1 cellular context compared by ENCODE assay signal in the genomic region with DNA sequence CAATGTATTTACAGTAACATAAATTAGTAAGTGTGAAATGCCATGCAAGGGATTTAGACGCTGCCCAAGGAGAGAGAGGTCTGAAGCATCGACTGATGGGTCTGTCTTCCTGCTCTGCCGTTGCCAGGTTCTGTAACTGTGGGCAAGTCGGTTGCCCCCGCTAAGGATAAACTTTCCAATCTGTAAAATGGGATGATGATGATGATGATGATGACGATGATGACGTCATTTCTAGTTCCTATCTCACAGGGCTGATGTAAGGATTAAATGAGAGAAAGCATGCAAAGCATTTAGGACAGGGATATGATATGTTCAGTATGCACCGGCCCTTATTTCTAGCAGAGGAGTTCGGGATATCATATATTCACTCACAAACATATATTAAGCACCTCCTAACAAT.
TF ChIP-seq lines count a peak whose summit lies in the region.

No MANE protein-coding gene starts in this region.

TF ChIP-seq in IMR-90, 13 proteins besides CTCF, POLR2A, EP300 and RAD21:
- TF ChIP-seq SMC3 (IDR thresholded peaks at IDR 0.05; ENCODE audit: low read depth, low read length) = no peak
